In genomic region chr2:70141754-70142589, GRCh38 we compare ENCODE assay signal across 1 cellular context.
TF ChIP-seq lines count a peak whose summit lies in the region.

No MANE protein-coding gene starts in this region.

TF ChIP-seq in K562, 482 proteins besides CTCF, POLR2A, EP300 and RAD21 (continued from another document and continues in another):
- no peak for TF ChIP-seq GTF2B (IDR thresholded peaks at IDR 0.05; ENCODE audit: extremely low read depth, insufficient read length)
- TF ChIP-seq ZNF696 (CRISPR knock-in tag; conservative IDR thresholded peaks at IDR 0.05) = no peak
- no peak for TF ChIP-seq FOS (IDR thresholded peaks at IDR 0.05; ENCODE audit: extremely low read depth, insufficient read length)
- TF ChIP-seq CREB1 (IDR thresholded peaks at IDR 0.05) = no peak; the same call in 1 of the 2 replicates
- TF ChIP-seq CREB1 (CRISPR knock-in tag; IDR thresholded peaks at IDR 0.05) = no peak
- no peak for TF ChIP-seq LCOR (CRISPR knock-in tag; IDR thresholded peaks at IDR 0.05)
- TF ChIP-seq C11orf30 (IDR thresholded peaks at IDR 0.05; ENCODE audit: low read depth) = no peak
- 0 out of 2 replicates have a peak, but pooled peaks have one; percentile 23 for TF ChIP-seq ETS1 (conservative IDR thresholded peaks at IDR 0.05; ENCODE audit: control insufficient read depth, low read depth, low read length)
- no peak for TF ChIP-seq DLX4 (CRISPR knock-in tag; IDR thresholded peaks at IDR 0.05)
- no peak for TF ChIP-seq HOMEZ (CRISPR knock-in tag; IDR thresholded peaks at IDR 0.05)
- TF ChIP-seq CGGBP1 (CRISPR knock-in tag; IDR thresholded peaks at IDR 0.05) = no peak
- no peak; the same call in 1 of the 2 replicates for TF ChIP-seq ZNF511 (CRISPR knock-in tag; IDR thresholded peaks at IDR 0.05)
- no peak for TF ChIP-seq ZNF778 (CRISPR knock-in tag; IDR thresholded peaks at IDR 0.05)
- TF ChIP-seq CREB5 (CRISPR knock-in tag; IDR thresholded peaks at IDR 0.05) = no peak
- no peak; the same call in 1 of the 2 replicates for TF ChIP-seq KLF6 (CRISPR knock-in tag; IDR thresholded peaks at IDR 0.05; ENCODE audit: borderline replicate concordance)
- TF ChIP-seq ASH1L (IDR thresholded peaks at IDR 0.05; ENCODE audit: borderline replicate concordance, low read depth, partially characterized antibody) = no peak
- TF ChIP-seq KLF16 (IDR thresholded peaks at IDR 0.05) = no peak
- TF ChIP-seq ZBTB34 (CRISPR knock-in tag; IDR thresholded peaks at IDR 0.05) = no peak
- TF ChIP-seq RBM34 (IDR thresholded peaks at IDR 0.05; ENCODE audit: borderline replicate concordance, insufficient read depth, low read length) = no peak
- TF ChIP-seq MAFK (IDR thresholded peaks at IDR 0.05; ENCODE audit: low read length) = no peak
- no peak for TF ChIP-seq ZNF408 (CRISPR knock-in tag; IDR thresholded peaks at IDR 0.05; ENCODE audit: low read depth)
- 0 out of 2 replicates have a peak, but pooled peaks have one; percentile 12 for TF ChIP-seq ZNF280B (CRISPR knock-in tag; IDR thresholded peaks at IDR 0.05)
- no peak for TF ChIP-seq FOXK1 (CRISPR knock-in tag; IDR thresholded peaks at IDR 0.05; ENCODE audit: borderline replicate concordance)
- no peak for TF ChIP-seq SMAD3 (CRISPR knock-in tag; conservative IDR thresholded peaks at IDR 0.05)
- TF ChIP-seq SUPT5H (IDR thresholded peaks at IDR 0.05) = peak; percentile 68; the same call in 1 of the 2 replicates
- TF ChIP-seq PCBP1 (IDR thresholded peaks at IDR 0.05; ENCODE audit: low read depth, low read length, poor library complexity, severe bottlenecking) = peak; percentile 99
- no peak for TF ChIP-seq HDAC2 (IDR thresholded peaks at IDR 0.05)
- no peak for TF ChIP-seq POLR2AphosphoS2 (IDR thresholded peaks at IDR 0.05; ENCODE audit: low read length)
- no peak for TF ChIP-seq ZC3H11A (IDR thresholded peaks at IDR 0.05; ENCODE audit: low read depth, low read length)
- no peak for TF ChIP-seq ARID1B (IDR thresholded peaks at IDR 0.05)
- TF ChIP-seq HMGXB4 (CRISPR knock-in tag; IDR thresholded peaks at IDR 0.05) = peak; percentile 64; the same call in 1 of the 2 replicates
- TF ChIP-seq CBFA2T3 (IDR thresholded peaks at IDR 0.05) = no peak
- peak; percentile 80 for TF ChIP-seq ZNF431 (CRISPR knock-in tag; IDR thresholded peaks at IDR 0.05)
- TF ChIP-seq LARP7 (IDR thresholded peaks at IDR 0.05) = no peak
- TF ChIP-seq XRCC5 (IDR thresholded peaks at IDR 0.05; ENCODE audit: low read depth, low read length) = no peak
- TF ChIP-seq ILF3 (IDR thresholded peaks at IDR 0.05; ENCODE audit: borderline replicate concordance) = no peak; the same call in 1 of the 2 replicates
- no peak for TF ChIP-seq FOXM1 (IDR thresholded peaks at IDR 0.05; ENCODE audit: low read depth)
- TF ChIP-seq FOXM1 (CRISPR knock-in tag; IDR thresholded peaks at IDR 0.05; ENCODE audit: low read depth) = peak; percentile 63; the same call in 1 of the 2 replicates
- TF ChIP-seq CBFA2T2 (conservative IDR thresholded peaks at IDR 0.05) = no peak
- TF ChIP-seq E2F6 (IDR thresholded peaks at IDR 0.05; ENCODE audit: borderline replicate concordance in 1 of 2, extremely low read depth in 1 of 2, insufficient read depth in 1 of 2, insufficient read length in 1 of 2, low read depth in 1 of 2, low read length in 1 of 2, poor library complexity in 1 of 2, severe bottlenecking in 1 of 2) = peak; percentile 70 to 94
- no peak for TF ChIP-seq ATF3 (IDR thresholded peaks at IDR 0.05)
- TF ChIP-seq ATF3 (CRISPR knock-in tag; conservative IDR thresholded peaks at IDR 0.05) = no peak
- no peak for TF ChIP-seq STAT6 (CRISPR knock-in tag; IDR thresholded peaks at IDR 0.05)
- TF ChIP-seq ZBTB17 (CRISPR knock-in tag; IDR thresholded peaks at IDR 0.05) = no peak; the same call in 1 of the 2 replicates
- peak; percentile 95 for TF ChIP-seq NFRKB (IDR thresholded peaks at IDR 0.05; ENCODE audit: low read depth)
